ENCODE assay signal across 8 cellular contexts in the genomic region with DNA sequence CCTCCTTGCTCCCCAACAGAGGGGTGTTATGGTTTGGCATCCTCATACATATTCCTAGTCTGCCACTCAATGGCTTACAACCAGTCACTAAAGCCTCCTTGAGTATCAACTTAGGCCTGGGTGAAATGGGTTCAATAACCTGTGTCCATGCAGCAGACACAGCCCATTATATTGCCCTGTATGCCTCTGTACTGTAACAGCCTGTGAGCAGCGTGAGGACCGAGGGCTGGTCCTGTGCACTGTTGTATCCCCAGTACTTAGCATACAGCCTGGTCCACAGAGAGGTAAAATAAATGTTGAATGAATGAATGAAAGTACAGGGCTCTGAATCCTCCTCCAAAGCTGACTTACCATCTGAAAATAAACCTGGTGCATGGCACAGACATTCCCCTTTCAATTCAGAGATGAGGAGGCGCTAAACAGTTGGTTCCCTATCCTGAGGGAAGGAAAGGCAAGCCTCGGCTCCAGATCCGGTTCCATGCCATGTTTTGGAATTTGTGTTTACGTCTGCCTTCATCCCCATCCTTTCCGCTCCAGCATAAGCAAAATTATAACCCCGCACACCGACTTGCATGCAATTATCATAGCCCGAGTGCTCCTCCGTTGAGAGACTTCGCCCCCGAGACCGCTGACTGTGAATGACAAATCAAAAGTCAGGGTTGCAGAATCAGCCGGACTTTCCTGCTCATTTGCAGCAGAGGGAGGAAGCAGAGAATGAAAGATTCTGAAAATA. TPM values are rescaled to one million over a fixed set of nuclear protein-coding genes. Genes with fewer than 3 reads are reported as not detected.
A peak's percentile ranks its signal among the peaks of the same experiment; 100 is the strongest.
DNase-seq lines count a peak whose midpoint lies in the region; ATAC-seq, FAIRE-seq and TF ChIP-seq lines count a peak whose summit lies in the region.

No MANE protein-coding gene starts in this region.

- peak; percentile 34 for DNase-seq in stimulated activated CD4-positive, alpha-beta T cell treated with anti-CD3 and anti-CD28 coated beads, Interleukin-15, amount 100 ng/mL, for 24 hours
- DNase-seq in stimulated activated CD4-positive, alpha-beta T cell treated with anti-CD3 and anti-CD28 coated beads, Interleukin-2, amount 100 ng/mL, for 48 hours = no peak
- DNase-seq in SK-N-SH (peak; percentile 70), fibroblast of gingiva (ENCODE audit: low read depth) (peak; percentile 69), urothelium cell line (ENCODE audit: low spot score) (no peak)
- DNase-seq in naive thymus-derived CD4-positive, alpha-beta T cell = no peak
- DNase-seq in activated naive CD4-positive, alpha-beta T cell (lab: John Stamatoyannopoulos, UW) = no peak

- FAIRE-seq in urothelium cell line (lab: Jason Lieb, UNC) = no peak

- no peaks in the 10 kb centered on the region for H3K36me3 ChIP-seq in SK-N-SH (replicated peaks in 1 of 2; ENCODE audit: control insufficient read depth in 1 of 2, insufficient read depth in 2 of 2, low read length in 1 of 2)
- H3K36me3 ChIP-seq in naive thymus-derived CD4-positive, alpha-beta T cell (ENCODE audit: control insufficient read depth in 2 of 3, insufficient read depth in 3 of 3, low read length in 3 of 3) = no peaks in the 10 kb centered on the region

- H3K9me3 Mint-ChIP-seq in naive thymus-derived CD4-positive, alpha-beta T cell = no peaks in the 10 kb centered on the region

- no peaks in the 10 kb centered on the region for H3K27me3 ChIP-seq in SK-N-SH (ENCODE audit: insufficient read depth)
- H3K27me3 ChIP-seq in naive thymus-derived CD4-positive, alpha-beta T cell (ENCODE audit: control insufficient read depth in 2 of 2, insufficient read depth in 2 of 2, low read length in 2 of 2) = no peaks in the 10 kb centered on the region

- TF ChIP-seq EP300 in SK-N-SH (IDR thresholded peaks at IDR 0.05; ENCODE audit: borderline replicate concordance in 1 of 2, low read depth in 1 of 2, low read length in 1 of 2) = no peak

- TF ChIP-seq RAD21 in SK-N-SH (IDR thresholded peaks at IDR 0.05; ENCODE audit: low read length) = no peak; the same call in 1 of the 2 replicates

- H3K36me3 Mint-ChIP-seq in naive thymus-derived CD4-positive, alpha-beta T cell = no peaks in the 10 kb centered on the region

- no peaks in the 10 kb centered on the region for H3K9me2 ChIP-seq in SK-N-SH

- peak overlapping the region; percentile 79; the same call in 1 of the 2 replicates for H2AFZ ChIP-seq in SK-N-SH (ENCODE audit: low read depth)

- peaks cover 5% of the 10 kb centered on the region in 2 experiments; a peak in 2 of 4 replicates for H3K4me1 ChIP-seq in SK-N-SH (ENCODE audit: control insufficient read depth in 1 of 2, insufficient read depth in 2 of 2, low read depth in 1 of 2, low read length in 1 of 2)
- H3K4me1 ChIP-seq in naive thymus-derived CD4-positive, alpha-beta T cell (ENCODE audit: control insufficient read depth in 2 of 2, insufficient read depth in 2 of 2, low read length in 2 of 2) = peaks cover 11 to 16% of the 10 kb centered on the region in 2 donors

- peak overlapping the region; percentile 80 for H3K4me2 ChIP-seq in SK-N-SH

- no peak for TF ChIP-seq CTCF in SK-N-SH (IDR thresholded peaks at IDR 0.05)

- no peak overlapping the region for H3K9ac ChIP-seq in SK-N-SH

- no peaks in the 10 kb centered on the region for H4K20me1 ChIP-seq in SK-N-SH (ENCODE audit: insufficient read depth)

- peak overlapping the region in 2 of 9 donors; percentile 2 to 33 for H3K27ac Mint-ChIP-seq in naive thymus-derived CD4-positive, alpha-beta T cell

- H3K4me1 Mint-ChIP-seq in naive thymus-derived CD4-positive, alpha-beta T cell = peaks cover 13 to 43% (median 19%) of the 10 kb centered on the region in 7 donors

- POLR2A ChIA-PET in SK-N-SH (lab: Yijun Ruan, JAX) = interaction anchor here (0.9 to 2.0 kb wide), 3 partner anchors 9 to 10 kb away, joined by 3 to 6 read pairs (median 6); no protein-coding TSS in a partner anchor
- POLR2A ChIA-PET in naive thymus-derived CD4-positive, alpha-beta T cell (lab: Charles Lee) = interaction anchor here (0.7 to 3.8 kb wide), 3 partner anchors 10 to 217 kb away, joined by 3 to 25 read pairs (median 12); a partner anchor contains a TSS

- H3K9me3 ChIP-seq in SK-N-SH = no peaks in the 10 kb centered on the region
- H3K9me3 ChIP-seq in naive thymus-derived CD4-positive, alpha-beta T cell (ENCODE audit: control insufficient read depth in 2 of 3, low read length in 3 of 3) = no peaks in the 10 kb centered on the region

- intact Hi-C loops in naive thymus-derived CD4-positive, alpha-beta T cell (cut with micrococcal nuclease) = no loop called here

- H3K79me2 ChIP-seq in SK-N-SH (ENCODE audit: insufficient read depth) = no peaks in the 10 kb centered on the region

- H3K27ac ChIP-seq in SK-N-SH (ENCODE audit: low read depth in 2 of 2, low read length in 1 of 2) = peak overlapping the region in 1 of 2 experiments; percentile 56; a peak in 1 of 4 replicates
- no peak overlapping the region for H3K27ac ChIP-seq in naive thymus-derived CD4-positive, alpha-beta T cell (ENCODE audit: low read depth, low read length)

- peak overlapping the region; percentile 55 to 70 for H3K4me3 ChIP-seq in SK-N-SH (ENCODE audit: low read depth in 2 of 2, low read length in 1 of 2)
- H3K4me3 ChIP-seq in naive thymus-derived CD4-positive, alpha-beta T cell (ENCODE audit: low read length) = no peak overlapping the region

- CTCF ChIA-PET in SK-N-SH (lab: Yijun Ruan, JAX) = interaction anchor here (0.6 to 2.5 kb wide), 6 partner anchors 8 to 423 kb away, joined by 3 to 15 read pairs (median 4); a partner anchor contains a TSS
- CTCF ChIA-PET in naive thymus-derived CD4-positive, alpha-beta T cell (lab: Charles Lee) = interaction anchor here (0.8 kb wide), 1 partner anchor 45 kb away, joined by 4 read pairs; a partner anchor contains a TSS

- 12% methylated on average over 13 of the region's 15 CpGs for WGBS in SK-N-SH (ENCODE audit: low lambda C conversion rate)

- peaks cover 13 to 47% (median 24%) of the 10 kb centered on the region in 5 donors for H3K27me3 Mint-ChIP-seq in naive thymus-derived CD4-positive, alpha-beta T cell

- ATAC-seq in naive thymus-derived CD4-positive, alpha-beta T cell = no peak
- no peak for ATAC-seq in HG03457 (IDR thresholded peaks at IDR 0.05; ENCODE audit: unreplicated experiment)

- peaks cover 6% of the 10 kb centered on the region for H3F3A ChIP-seq in SK-N-SH (replicated peaks; ENCODE audit: insufficient read depth)

- peak overlapping the region; percentile 19 to 82 (median 59) for H3K4me3 Mint-ChIP-seq in naive thymus-derived CD4-positive, alpha-beta T cell

TF ChIP-seq in SK-N-SH, 30 proteins besides CTCF, POLR2A, EP300 and RAD21:
- peak; percentile 75 for TF ChIP-seq CHD2 (IDR thresholded peaks at IDR 0.05; ENCODE audit: low read length, partially characterized antibody)
- TF ChIP-seq FOXJ3 (CRISPR knock-in tag; IDR thresholded peaks at IDR 0.05) = peak; percentile 68
- peak; percentile 67 for TF ChIP-seq JUND (IDR thresholded peaks at IDR 0.05)
- TF ChIP-seq FOSL2 (IDR thresholded peaks at IDR 0.05; ENCODE audit: borderline replicate concordance, low read depth) = no peak
- TF ChIP-seq, protein P1, sequence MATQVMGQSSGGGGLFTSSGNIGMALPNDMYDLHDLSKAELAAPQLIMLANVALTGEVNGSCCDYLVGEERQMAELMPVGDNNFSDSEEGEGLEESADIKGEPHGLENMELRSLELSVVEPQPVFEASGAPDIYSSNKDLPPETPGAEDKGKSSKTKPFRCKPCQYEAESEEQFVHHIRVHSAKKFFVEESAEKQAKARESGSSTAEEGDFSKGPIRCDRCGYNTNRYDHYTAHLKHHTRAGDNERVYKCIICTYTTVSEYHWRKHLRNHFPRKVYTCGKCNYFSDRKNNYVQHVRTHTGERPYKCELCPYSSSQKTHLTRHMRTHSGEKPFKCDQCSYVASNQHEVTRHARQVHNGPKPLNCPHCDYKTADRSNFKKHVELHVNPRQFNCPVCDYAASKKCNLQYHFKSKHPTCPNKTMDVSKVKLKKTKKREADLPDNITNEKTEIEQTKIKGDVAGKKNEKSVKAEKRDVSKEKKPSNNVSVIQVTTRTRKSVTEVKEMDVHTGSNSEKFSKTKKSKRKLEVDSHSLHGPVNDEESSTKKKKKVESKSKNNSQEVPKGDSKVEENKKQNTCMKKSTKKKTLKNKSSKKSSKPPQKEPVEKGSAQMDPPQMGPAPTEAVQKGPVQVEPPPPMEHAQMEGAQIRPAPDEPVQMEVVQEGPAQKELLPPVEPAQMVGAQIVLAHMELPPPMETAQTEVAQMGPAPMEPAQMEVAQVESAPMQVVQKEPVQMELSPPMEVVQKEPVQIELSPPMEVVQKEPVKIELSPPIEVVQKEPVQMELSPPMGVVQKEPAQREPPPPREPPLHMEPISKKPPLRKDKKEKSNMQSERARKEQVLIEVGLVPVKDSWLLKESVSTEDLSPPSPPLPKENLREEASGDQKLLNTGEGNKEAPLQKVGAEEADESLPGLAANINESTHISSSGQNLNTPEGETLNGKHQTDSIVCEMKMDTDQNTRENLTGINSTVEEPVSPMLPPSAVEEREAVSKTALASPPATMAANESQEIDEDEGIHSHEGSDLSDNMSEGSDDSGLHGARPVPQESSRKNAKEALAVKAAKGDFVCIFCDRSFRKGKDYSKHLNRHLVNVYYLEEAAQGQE (IDR thresholded peaks at IDR 0.05; ENCODE audit: low read depth, low read length) = no peak
- TF ChIP-seq FOXM1 (IDR thresholded peaks at IDR 0.05; ENCODE audit: low read depth) = no peak
- TF ChIP-seq RCOR1 (IDR thresholded peaks at IDR 0.05; ENCODE audit: low read length) = peak; percentile 56; the same call in 1 of the 2 replicates
- TF ChIP-seq MXI1 (IDR thresholded peaks at IDR 0.05; ENCODE audit: low read depth, low read length) = peak; percentile 59; the same call in 1 of the 2 replicates
- TF ChIP-seq SIN3A (IDR thresholded peaks at IDR 0.05; ENCODE audit: borderline replicate concordance, low read depth, low read length) = peak; percentile 34; the same call in 1 of the 2 replicates
- peak; percentile 8; the same call in 1 of the 2 replicates for TF ChIP-seq TCF12 (IDR thresholded peaks at IDR 0.05)
- no peak for TF ChIP-seq ELF1 (IDR thresholded peaks at IDR 0.05)
- TF ChIP-seq, protein P2, sequence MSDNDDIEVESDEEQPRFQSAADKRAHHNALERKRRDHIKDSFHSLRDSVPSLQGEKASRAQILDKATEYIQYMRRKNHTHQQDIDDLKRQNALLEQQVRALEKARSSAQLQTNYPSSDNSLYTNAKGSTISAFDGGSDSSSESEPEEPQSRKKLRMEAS (IDR thresholded peaks at IDR 0.05; ENCODE audit: low read depth) = 0 out of 2 replicates have a peak, but pooled peaks have one; percentile 33
- no peak for TF ChIP-seq NFIC (IDR thresholded peaks at IDR 0.05; ENCODE audit: borderline replicate concordance)
- peak; percentile 33; the same call in 1 of the 2 replicates for TF ChIP-seq YY1 (IDR thresholded peaks at IDR 0.05; ENCODE audit: low read depth)

RNA-seq across cellular contexts. Expression of a gene that starts 45.0 kb away (rescaled TPM):
- polyA plus RNA-seq in SK-N-SH (2012; rRNA removed) = 1.9 and 2.5 TPM in 2 replicates
- polyA plus RNA-seq in SK-N-SH (2012; cell fraction: cytosol; rRNA removed) = 1.9 and 2.1 TPM in 2 replicates
- 1.8 and 3.2 TPM in 2 replicates for polyA plus RNA-seq in SK-N-SH (2012; cell fraction: nucleus; rRNA removed)
- 1 to 10 TPM; 1.4 to 7.0 (median 4.3) TPM for total RNA-seq in naive thymus-derived CD4-positive, alpha-beta T cell
- polyA plus RNA-seq in naive thymus-derived CD4-positive, alpha-beta T cell = under 1 TPM; 0.22 to 0.28 TPM

Comparison
In these comparisons a context has a peak if more than half of its experiments do, and no peak if none do; other contexts are left out.
1. DNase-seq: peak in stimulated activated CD4-positive, alpha-beta T cell treated with anti-CD3 and anti-CD28 coated beads, Interleukin-15, amount 100 ng/mL, for 24 hours (single experiment), SK-N-SH (single experiment) and fibroblast of gingiva (single experiment); none in stimulated activated CD4-positive, alpha-beta T cell treated with anti-CD3 and anti-CD28 coated beads, Interleukin-2, amount 100 ng/mL, for 48 hours (0 of 2), naive thymus-derived CD4-positive, alpha-beta T cell (0 of 9), activated naive CD4-positive, alpha-beta T cell (0 of 4) and urothelium cell line (single experiment).